ENCODE assay signal across 8 cellular contexts in the genomic region with DNA sequence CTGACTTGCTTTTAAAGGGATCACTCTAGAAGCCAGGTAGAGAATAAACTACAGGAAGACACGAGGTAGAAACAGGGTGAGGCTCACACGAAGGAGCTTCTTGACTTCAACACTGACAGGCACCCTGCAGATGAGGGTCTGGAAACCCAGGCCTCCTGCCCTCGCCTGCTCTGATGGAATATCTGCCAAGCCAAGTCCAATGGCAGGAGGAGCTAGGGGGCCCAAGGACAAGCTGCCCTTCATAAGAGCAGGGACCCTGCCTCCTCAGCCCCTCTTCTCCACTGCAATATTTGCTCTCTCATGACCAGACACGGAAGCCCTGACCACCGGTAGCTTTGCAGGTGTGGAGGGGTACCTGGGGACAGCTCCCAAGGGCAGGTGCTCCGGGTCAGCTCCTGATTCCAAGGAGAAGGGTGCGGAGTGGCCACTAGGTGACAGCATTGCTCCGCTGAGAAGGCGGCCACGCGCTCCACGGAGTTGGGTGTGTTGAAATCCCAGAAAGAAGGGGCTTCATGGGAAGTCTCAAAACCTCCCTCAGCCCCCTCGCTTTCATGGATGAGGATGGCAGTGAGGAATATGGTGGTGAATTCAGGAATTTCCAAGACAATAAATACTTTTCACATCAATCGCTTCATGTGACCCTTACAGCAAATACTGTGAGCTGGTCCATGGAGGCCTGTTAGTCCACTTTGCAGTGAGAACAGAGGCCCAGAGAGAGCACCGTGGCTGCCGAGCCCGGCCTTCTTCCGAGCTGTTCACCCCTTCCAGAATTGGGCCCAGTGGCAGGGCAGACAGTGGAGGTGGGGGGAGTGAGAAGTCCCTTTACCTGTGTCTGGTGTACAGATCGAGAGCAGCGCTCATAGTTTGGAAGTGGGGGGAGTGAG. TPM values are rescaled to one million over a fixed set of nuclear protein-coding genes. Genes with fewer than 3 reads are reported as not detected.
DNase-seq lines count a peak whose midpoint lies in the region; ATAC-seq and TF ChIP-seq lines count a peak whose summit lies in the region.

No MANE protein-coding gene starts in this region.

- peak; percentile 65 for DNase-seq in Ammon's horn (ENCODE audit: low spot score)
- peak; percentile 37 for DNase-seq in H4 (ENCODE audit: low spot score)
- peak; percentile 63 for DNase-seq in RPMI8226
- DNase-seq in activated gamma-delta T cell treated with anti-CD3 and anti-CD28 coated beads, Interleukin-2, amount 50 U/mL, for 16 hours (ENCODE audit: low read depth): peak; percentile 39
- DNase-seq in Right ventricle myocardium superior: peak; percentile 69
- DNase-seq in psoas muscle: peak; percentile 51 to 71

- TF ChIP-seq CTCF in psoas muscle (IDR thresholded peaks at IDR 0.05): peak; percentile 91

- H3K27me3 ChIP-seq in psoas muscle (ENCODE audit: insufficient read depth in 3 of 3, low read length in 2 of 3): peaks cover 0 to 18% (median 0%) of the 10 kb centered on the region in 3 donors

- peak; percentile 83 for ATAC-seq in Right ventricle myocardium superior (ENCODE audit: poor library complexity)
- peak; percentile 73 to 89 (median 80) for ATAC-seq in psoas muscle
- no peak for ATAC-seq in GM19328 (IDR thresholded peaks at IDR 0.05; ENCODE audit: unreplicated experiment)
- no peak for ATAC-seq in GM18502 (IDR thresholded peaks at IDR 0.05; ENCODE audit: poor library complexity, unreplicated experiment)

- no peak overlapping the region for H3K27ac ChIP-seq in psoas muscle

- H3K4me1 ChIP-seq in psoas muscle: no peaks in the 10 kb centered on the region

- H3K9me3 ChIP-seq in psoas muscle: no peaks in the 10 kb centered on the region

- WGBS in psoas muscle, 3 donors: 20 to 23% (median 21%) methylated on average over 20 of the region's 20 CpGs

- no peaks in the 10 kb centered on the region for H3K36me3 ChIP-seq in psoas muscle (ENCODE audit: insufficient read depth in 1 of 2, low read depth in 1 of 2)

- intact Hi-C loops in Right ventricle myocardium superior (cut with DNase I): loop anchor here (2.0 kb wide), 1 partner anchor 223 kb away; no protein-coding TSS in a partner anchor
- intact Hi-C loops in psoas muscle (cut with DNase I): loop anchor here (1.0 to 10.0 kb wide), 7 partner anchors 83 to 497 kb away; no protein-coding TSS in a partner anchor

- H3K4me3 ChIP-seq in psoas muscle: no peak overlapping the region

RNA-seq across cellular contexts. Expression of gene PAX7, which starts 33.2 kb away (rescaled TPM):
- 2.1 and 2.3 TPM in 2 replicates for total RNA-seq in H4 (2014; rRNA removed; shearing (Covaris generic))
- total RNA-seq in Right ventricle myocardium superior (not detected), psoas muscle (10 to 100 TPM in 1 of 4 donors, 1 to 10 TPM in 3; 2.6 to 11.7 (median 5.4) TPM)
- 1 to 10 TPM; 1.7 to 3.3 (median 2.7) TPM for polyA plus RNA-seq in psoas muscle

Comparison
In these comparisons a context has a peak if more than half of its experiments do, and no peak if none do; other contexts are left out.
1. ATAC-seq: peak in Right ventricle myocardium superior (single experiment) and psoas muscle (4 of 4); none in GM19328 (single experiment) and GM18502 (single experiment).
2. Peak in every context shown above with its lines, with median percentiles within 50 percentile points of each other: DNase-seq.